18 cellular contexts compared by ENCODE assay signal in the genomic region with DNA sequence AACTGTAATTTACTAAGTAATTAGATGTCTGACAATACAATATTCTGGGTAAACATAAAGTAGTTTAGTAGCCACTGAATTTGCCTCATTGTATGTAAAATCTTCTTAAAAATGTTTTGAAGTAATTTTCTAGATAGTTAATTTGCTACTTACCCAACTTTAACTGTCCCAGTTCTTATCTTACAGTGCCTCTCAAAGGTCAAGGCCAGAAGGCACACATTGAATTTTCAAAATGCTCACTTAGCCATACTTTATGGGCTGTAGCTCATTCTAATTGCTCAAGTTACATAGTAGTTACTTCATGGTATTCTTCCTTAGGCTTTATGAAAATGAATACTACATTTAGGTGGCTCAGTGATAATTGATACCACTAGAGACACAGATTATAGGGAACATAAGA.
DNase-seq lines count a peak whose midpoint lies in the region; ATAC-seq and TF ChIP-seq lines count a peak whose summit lies in the region.
"Had no signal": no experiment of that assay in that cellular context is flagged by ENCODE, and none has a peak within 500 bp of the region (broad histone marks: within the 10 kb centered on the region; RNA-seq: fewer than 3 reads in every experiment).

No MANE protein-coding gene starts in this region.

- no peak for TF ChIP-seq POLR2A in body of pancreas (IDR thresholded peaks at IDR 0.05)

- in situ Hi-C loops in GM13977 (cut with MboI; ENCODE audit: low pct_unique_long_range_greater_than_20kb, low sequenced_read_pairs, unreplicated experiment), result no loop called here

- H3K27ac ChIP-seq in body of pancreas, result no peak overlapping the region
- H3K27ac ChIP-seq: BLaER1 treated with 17β-estradiol and CSF1 and Interleukin-3, amounts not matched to agents 10 nM and 100 nM; PC-9; SK-N-MC had no signal

- H3K4me1 ChIP-seq in body of pancreas, result peaks cover 5% of the 10 kb centered on the region
- H3K4me1 ChIP-seq: BLaER1 treated with 17β-estradiol and CSF1 and Interleukin-3, amounts not matched to agents 10 nM and 100 nM had no signal

- no peaks in the 10 kb centered on the region for H3K27me3 ChIP-seq in body of pancreas
- H3K27me3 ChIP-seq: BLaER1 treated with 17β-estradiol and CSF1 and Interleukin-3, amounts not matched to agents 10 nM and 100 nM; MG63 had no signal

- intact Hi-C loops in body of pancreas (cut with DNase I), result no loop called here

- H3K36me3 ChIP-seq in body of pancreas (replicated peaks in 1 of 2; ENCODE audit: insufficient read depth in 1 of 2, low read depth in 2 of 2), result no peaks in the 10 kb centered on the region
- H3K36me3 ChIP-seq: BLaER1 treated with 17β-estradiol and CSF1 and Interleukin-3, amounts not matched to agents 10 nM and 100 nM; MG63 had no signal

- ATAC-seq in body of pancreas, result no peak
- ATAC-seq in HG02678 (IDR thresholded peaks at IDR 0.05; ENCODE audit: unreplicated experiment), result no peak
- ATAC-seq: activated CD8-positive, alpha-beta T cell treated with anti-CD3 and anti-CD28 coated beads for 36 hours; stimulated activated naive CD8-positive, alpha-beta T cell treated with anti-CD3 and anti-CD28 coated beads, Interleukin-15, Interleukin-2, amounts not matched to agents 100 U/mL and 50 U/mL, for 24 hours had no signal

- TF ChIP-seq CTCF in GM13977 (IDR thresholded peaks at IDR 0.05; ENCODE audit: extremely low read depth, insufficient read depth, missing control alignments) (peak; percentile 33), choroid plexus epithelial cell (conservative IDR thresholded peaks at IDR 0.05; ENCODE audit: low read depth, low read length) (no peak), body of pancreas (IDR thresholded peaks at IDR 0.05) (no peak)

- DNase-seq in GM13977 (ENCODE audit: low spot score) (no peak), M059J (ENCODE audit: low read depth) (peak; percentile 44), choroid plexus epithelial cell (ENCODE audit: low read depth) (peak; percentile 54), myocyte (ENCODE audit: low read depth) (peak; percentile 28), body of pancreas (no peak), medulla oblongata (ENCODE audit: extremely low spot score) (no peak)
- DNase-seq: activated CD8-positive, alpha-beta T cell treated with anti-CD3 and anti-CD28 coated beads for 36 hours; GOT3; MG63; NCI-H2081 treated with DMSO at 0.1 percent for 48 hours; NCI-H526; nephron progenitor cell; PC-9; stimulated activated naive CD8-positive, alpha-beta T cell treated with anti-CD3 and anti-CD28 coated beads, Interleukin-15, Interleukin-2, amounts not matched to agents 100 U/mL and 50 U/mL, for 24 hours; trophoblast cell had no signal

- no peak overlapping the region for H3K4me3 ChIP-seq in choroid plexus epithelial cell (ENCODE audit: low read depth, low read length)
- no peak overlapping the region for H3K4me3 ChIP-seq in body of pancreas
- H3K4me3 ChIP-seq: BLaER1 treated with 17β-estradiol and CSF1 and Interleukin-3, amounts not matched to agents 10 nM and 100 nM; MG63; PC-9; SK-N-MC had no signal

- H3K9me3 ChIP-seq in body of pancreas, result no peaks in the 10 kb centered on the region

Comparison
In these comparisons a context has a peak if more than half of its experiments do, and no peak if none do; other contexts are left out.
1. DNase-seq: peak in M059J (single experiment), choroid plexus epithelial cell (single experiment) and myocyte (single experiment); none in GM13977 (single experiment), body of pancreas (0 of 4) and medulla oblongata (single experiment).